In genomic region chr5:142164315-142164714, GRCh38 we compare ENCODE assay signal across 19 cellular contexts.
"Had no signal": no experiment of that assay in that cellular context is flagged by ENCODE, and none has a peak within 500 bp of the region (broad histone marks: within the 10 kb centered on the region; RNA-seq: fewer than 3 reads in every experiment).

No MANE protein-coding gene starts in this region.

- H3K9me3 ChIP-seq: MG63, SK-N-SH had no signal

- DNase-seq: Karpas-422, KG1, MG63, NCI-H1092 treated with DMSO at 0.1 percent for 48 hours, NCI-H1436, NCI-H187, NCI-H2029, NCI-H2081 treated with DMSO at 0.1 percent for 48 hours, NCI-H2171, NCI-H226, NCI-H446, NCI-H510A, NCI-H524 treated with DMSO at 0.1 percent for 48 hours, NCI-H69, NCI-H774, SHP77, SK-N-SH had no signal

- H3K27ac ChIP-seq: RWPE1 had no signal

- H3K27me3 ChIP-seq: MG63 had no signal

- H3K4me3 ChIP-seq: MG63 had no signal

- ATAC-seq: Panc1 had no signal
